ENCODE assay signal across 2 cellular contexts in genomic region chr20:9978395-9979004, GRCh38.
A peak's percentile ranks its signal among the peaks of the same experiment; 100 is the strongest.
TF ChIP-seq lines count a peak whose summit lies in the region.

No MANE protein-coding gene starts in this region.

TF ChIP-seq in SK-N-SH treated with all-trans-retinoic acid at 6 μM for 48 hours, 23 proteins besides CTCF, POLR2A, EP300 and RAD21 (continued from another document):
- TF ChIP-seq TCF4 (CRISPR knock-in tag; IDR thresholded peaks at IDR 0.05; ENCODE audit: borderline replicate concordance) (no peak), ESRRG (CRISPR knock-in tag; IDR thresholded peaks at IDR 0.05) (no peak), ZFP3 (CRISPR knock-in tag; IDR thresholded peaks at IDR 0.05) (no peak), RARB (CRISPR knock-in tag; IDR thresholded peaks at IDR 0.05) (no peak), PPARA (CRISPR knock-in tag; IDR thresholded peaks at IDR 0.05; ENCODE audit: borderline replicate concordance) (no peak), BACH2 (CRISPR knock-in tag; IDR thresholded peaks at IDR 0.05; ENCODE audit: borderline replicate concordance) (no peak), CSDC2 (CRISPR knock-in tag; IDR thresholded peaks at IDR 0.05) (no peak), ARNTL (CRISPR knock-in tag; IDR thresholded peaks at IDR 0.05; ENCODE audit: borderline replicate concordance, low read depth) (no peak), ISL1 (CRISPR knock-in tag; IDR thresholded peaks at IDR 0.05) (no peak), TOX (CRISPR knock-in tag; IDR thresholded peaks at IDR 0.05; ENCODE audit: borderline replicate concordance) (no peak)

TF ChIP-seq in HepG2, 621 proteins besides CTCF, POLR2A, EP300 and RAD21 (continued from another document and continues in another):
- 0 out of 2 replicates have a peak, but pooled peaks have one; percentile 17 for TF ChIP-seq TP53 (CRISPR knock-in tag; conservative IDR thresholded peaks at IDR 0.05)
- TF ChIP-seq ATF3 (CRISPR knock-in tag; IDR thresholded peaks at IDR 0.05): peak; percentile 55; the same call in 1 of the 2 replicates
- 0 out of 2 replicates have a peak, but pooled peaks have one; percentile 32 for TF ChIP-seq ARID3A (IDR thresholded peaks at IDR 0.05; ENCODE audit: low read depth, low read length)
- peak; percentile 72; the same call in 1 of the 2 replicates for TF ChIP-seq ZBTB25 (CRISPR knock-in tag; IDR thresholded peaks at IDR 0.05)
- TF ChIP-seq HMGXB4 (CRISPR knock-in tag; IDR thresholded peaks at IDR 0.05; ENCODE audit: borderline replicate concordance in 1 of 2, low read depth in 1 of 2): 0 out of 4 replicates have a peak, but pooled peaks have one; percentile 31 to 35
- TF ChIP-seq LCORL (IDR thresholded peaks at IDR 0.05): no peak
- peak; percentile 54; the same call in 1 of the 2 replicates for TF ChIP-seq LCORL (CRISPR knock-in tag; IDR thresholded peaks at IDR 0.05)
- peak; percentile 56 for TF ChIP-seq TEAD3 (CRISPR knock-in tag; optimal IDR thresholded peaks at IDR 0.05; ENCODE audit: borderline replicate concordance)
- peak; percentile 84 for TF ChIP-seq FOSL2 (CRISPR knock-in tag; IDR thresholded peaks at IDR 0.05)
- peak; percentile 57; the same call in 1 of the 2 replicates for TF ChIP-seq ARID5B (CRISPR knock-in tag; IDR thresholded peaks at IDR 0.05)
- TF ChIP-seq SOX5 (CRISPR knock-in tag; IDR thresholded peaks at IDR 0.05; ENCODE audit: borderline replicate concordance): no peak
- TF ChIP-seq AGO2 (optimal IDR thresholded peaks at IDR 0.05; ENCODE audit: low read depth, low read length): no peak
- peak; percentile 27; the same call in 1 of the 2 replicates for TF ChIP-seq FOXP4 (CRISPR knock-in tag; IDR thresholded peaks at IDR 0.05)
- TF ChIP-seq TBX2 (CRISPR knock-in tag; IDR thresholded peaks at IDR 0.05; ENCODE audit: borderline replicate concordance): no peak
- TF ChIP-seq ZNF382 (CRISPR knock-in tag; IDR thresholded peaks at IDR 0.05; ENCODE audit: borderline replicate concordance): no peak
- TF ChIP-seq KLF16 (CRISPR knock-in tag; IDR thresholded peaks at IDR 0.05): 0 out of 4 replicates have a peak, but pooled peaks of 1 of the 2 experiments have one; percentile 40
- TF ChIP-seq SMC3 (IDR thresholded peaks at IDR 0.05; ENCODE audit: low read length): peak; percentile 95
- TF ChIP-seq ZNF614 (CRISPR knock-in tag; IDR thresholded peaks at IDR 0.05; ENCODE audit: borderline replicate concordance): 0 out of 2 replicates have a peak, but pooled peaks have one; percentile 26
- no peak for TF ChIP-seq ZNF136 (CRISPR knock-in tag; IDR thresholded peaks at IDR 0.05; ENCODE audit: low read depth)
- no peak for TF ChIP-seq FOXP1 (IDR thresholded peaks at IDR 0.05)
- no peak for TF ChIP-seq FOXP1 (CRISPR knock-in tag; IDR thresholded peaks at IDR 0.05)
- peak; percentile 48 for TF ChIP-seq CREM (IDR thresholded peaks at IDR 0.05)
- TF ChIP-seq CREM (CRISPR knock-in tag; IDR thresholded peaks at IDR 0.05): no peak
- 0 out of 2 replicates have a peak, but pooled peaks have one; percentile 38 for TF ChIP-seq ZKSCAN8 (CRISPR knock-in tag; IDR thresholded peaks at IDR 0.05; ENCODE audit: borderline replicate concordance)
- peak; percentile 56; the same call in 1 of the 2 replicates for TF ChIP-seq RFX5 (IDR thresholded peaks at IDR 0.05; ENCODE audit: low read depth, low read length)
- peak; percentile 54; the same call in 1 of the 2 replicates for TF ChIP-seq FOXK1 (CRISPR knock-in tag; IDR thresholded peaks at IDR 0.05; ENCODE audit: borderline replicate concordance, low read depth)
- TF ChIP-seq SAP130 (CRISPR knock-in tag; IDR thresholded peaks at IDR 0.05; ENCODE audit: low read depth): peak; percentile 31; the same call in 1 of the 2 replicates
- TF ChIP-seq ZNF17 (CRISPR knock-in tag; IDR thresholded peaks at IDR 0.05): no peak
- no peak for TF ChIP-seq KDM6A (CRISPR knock-in tag; IDR thresholded peaks at IDR 0.05; ENCODE audit: low read depth)
- TF ChIP-seq GATAD1 (CRISPR knock-in tag; IDR thresholded peaks at IDR 0.05): 0 out of 2 replicates have a peak, but pooled peaks have one; percentile 31
- TF ChIP-seq KAT8 (CRISPR knock-in tag; IDR thresholded peaks at IDR 0.05): peak; percentile 71
- no peak for TF ChIP-seq ZNF10 (CRISPR knock-in tag; IDR thresholded peaks at IDR 0.05; ENCODE audit: borderline replicate concordance, low read depth)
- 0 out of 2 replicates have a peak, but pooled peaks have one; percentile 32 for TF ChIP-seq KLF6 (CRISPR knock-in tag; IDR thresholded peaks at IDR 0.05)
- TF ChIP-seq MAFF (IDR thresholded peaks at IDR 0.05; ENCODE audit: low read depth, low read length): 0 out of 2 replicates have a peak, but pooled peaks have one; percentile 27
- TF ChIP-seq GTF2F1 (IDR thresholded peaks at IDR 0.05; ENCODE audit: low read length): no peak
- TF ChIP-seq MAZ (IDR thresholded peaks at IDR 0.05; ENCODE audit: borderline replicate concordance, low read depth, low read length): no peak
- TF ChIP-seq MAZ (CRISPR knock-in tag; IDR thresholded peaks at IDR 0.05; ENCODE audit: low read depth): 0 out of 2 replicates have a peak, but pooled peaks have one; percentile 31
- TF ChIP-seq CEBPG (CRISPR knock-in tag; IDR thresholded peaks at IDR 0.05): peak; percentile 53
- TF ChIP-seq ELF3 (CRISPR knock-in tag; IDR thresholded peaks at IDR 0.05): peak; percentile 39; the same call in 1 of the 2 replicates
- TF ChIP-seq GTF3A (CRISPR knock-in tag; conservative IDR thresholded peaks at IDR 0.05): no peak
- no peak for TF ChIP-seq ZNF607 (CRISPR knock-in tag; IDR thresholded peaks at IDR 0.05; ENCODE audit: borderline replicate concordance)
- TF ChIP-seq ERF (CRISPR knock-in tag; IDR thresholded peaks at IDR 0.05): 0 out of 2 replicates have a peak, but pooled peaks have one; percentile 57
- TF ChIP-seq ZNF790 (CRISPR knock-in tag; IDR thresholded peaks at IDR 0.05; ENCODE audit: borderline replicate concordance): no peak
- TF ChIP-seq HOMEZ (CRISPR knock-in tag; IDR thresholded peaks at IDR 0.05; ENCODE audit: low read depth): 0 out of 2 replicates have a peak, but pooled peaks have one; percentile 56
- no peak for TF ChIP-seq ZBTB7A (CRISPR knock-in tag; IDR thresholded peaks at IDR 0.05)
- peak; percentile 99 for TF ChIP-seq STAG1 (CRISPR knock-in tag; IDR thresholded peaks at IDR 0.05)
- no peak for TF ChIP-seq ZNF34 (CRISPR knock-in tag; IDR thresholded peaks at IDR 0.05; ENCODE audit: borderline replicate concordance)
- TF ChIP-seq TFE3 (CRISPR knock-in tag; IDR thresholded peaks at IDR 0.05): peak; percentile 85
- TF ChIP-seq ZSCAN9 (CRISPR knock-in tag; IDR thresholded peaks at IDR 0.05; ENCODE audit: borderline replicate concordance): 0 out of 2 replicates have a peak, but pooled peaks have one; percentile 55
- no peak for TF ChIP-seq MLLT10 (CRISPR knock-in tag; IDR thresholded peaks at IDR 0.05)
